ENCODE assay signal across 13 cellular contexts in genomic region chr11:66845143-66845875, GRCh38. TPM values are rescaled to one million over a fixed set of nuclear protein-coding genes. Genes with fewer than 3 reads are reported as not detected.
DNase-seq lines count a peak whose midpoint lies in the region; ATAC-seq and TF ChIP-seq lines count a peak whose summit lies in the region.
"Had no signal": no experiment of that assay in that cellular context is flagged by ENCODE, and none has a peak within 500 bp of the region (broad histone marks: within the 10 kb centered on the region; RNA-seq: fewer than 3 reads in every experiment).

No MANE protein-coding gene starts in this region.

- H3K36me3 Mint-ChIP-seq in activated naive CD4-positive, alpha-beta T cell treated with anti-CD3 and anti-CD28 coated beads, Interleukin-2, amount 50 U/mL, for 24 hours = peaks cover 2% of the 10 kb centered on the region
- H3K36me3 Mint-ChIP-seq in activated T-cell treated with anti-CD3 and anti-CD28 coated beads, Interleukin-2, amount 50 U/mL, for 72 hours (ENCODE audit: insufficient read depth in 2 of 2) = peaks cover 7 to 8% of the 10 kb centered on the region in 2 donors
- H3K36me3 Mint-ChIP-seq in mesothelial cell of epicardium = peaks cover 3% of the 10 kb centered on the region

- H3K27me3 Mint-ChIP-seq in activated naive CD4-positive, alpha-beta T cell treated with anti-CD3 and anti-CD28 coated beads, Interleukin-2, amount 50 U/mL, for 24 hours = no peaks in the 10 kb centered on the region
- no peaks in the 10 kb centered on the region for H3K27me3 Mint-ChIP-seq in activated T-cell treated with anti-CD3 and anti-CD28 coated beads, Interleukin-2, amount 50 U/mL, for 72 hours (ENCODE audit: low read depth)
- no peaks in the 10 kb centered on the region for H3K27me3 Mint-ChIP-seq in mesothelial cell of epicardium (ENCODE audit: low read depth)

- TF ChIP-seq CTCF in mesothelial cell of epicardium (IDR thresholded peaks at IDR 0.05; ENCODE audit: unreplicated experiment) = no peak

- ATAC-seq in activated T-cell treated with anti-CD3 and anti-CD28 coated beads, Interleukin-2, amount 50 U/mL, for 72 hours (replicated peaks in 1 of 2) = no peak
- ATAC-seq in GM18502 (IDR thresholded peaks at IDR 0.05; ENCODE audit: poor library complexity, unreplicated experiment) = no peak
- ATAC-seq: esophagus mucosa had no signal

- peak overlapping the region; percentile 46 for H3K27ac Mint-ChIP-seq in activated naive CD4-positive, alpha-beta T cell treated with anti-CD3 and anti-CD28 coated beads, Interleukin-2, amount 50 U/mL, for 24 hours
- peak overlapping the region; percentile 20 for H3K27ac Mint-ChIP-seq in activated T-cell treated with anti-CD3 and anti-CD28 coated beads, Interleukin-2, amount 50 U/mL, for 72 hours
- peak overlapping the region; percentile 94 for H3K27ac Mint-ChIP-seq in mesothelial cell of epicardium

- peaks cover 38% of the 10 kb centered on the region for H3K4me1 Mint-ChIP-seq in activated naive CD4-positive, alpha-beta T cell treated with anti-CD3 and anti-CD28 coated beads, Interleukin-2, amount 50 U/mL, for 24 hours
- H3K4me1 Mint-ChIP-seq in activated T-cell treated with anti-CD3 and anti-CD28 coated beads, Interleukin-2, amount 50 U/mL, for 72 hours (ENCODE audit: low read depth) = peaks cover 38% of the 10 kb centered on the region
- peaks cover 23% of the 10 kb centered on the region for H3K4me1 Mint-ChIP-seq in mesothelial cell of epicardium

- no peak for DNase-seq in activated naive CD4-positive, alpha-beta T cell treated with anti-CD3 and anti-CD28 coated beads, Interleukin-2, amount 50 U/mL, for 16 hours
- no peak for DNase-seq in activated T-cell treated with anti-CD3 and anti-CD28 coated beads, Interleukin-2, amount 50 U/mL, for 72 hours
- no peak for DNase-seq in mesothelial cell of epicardium (ENCODE audit: low spot score in 2 of 2, unreplicated experiment in 2 of 2)
- DNase-seq in SK-N-DZ (ENCODE audit: low spot score) = no peak
- no peak for DNase-seq in NCI-H1930 (lab: John Stamatoyannopoulos, UW)
- no peak for DNase-seq in SW480 (ENCODE audit: low spot score)
- DNase-seq: mammary epithelial cell, NCI-H1436 treated with DMSO at 0.1 percent for 48 hours, NCI-H774, transverse colon had no signal

- H3K9me3 Mint-ChIP-seq in activated naive CD4-positive, alpha-beta T cell treated with anti-CD3 and anti-CD28 coated beads, Interleukin-2, amount 50 U/mL, for 24 hours = no peaks in the 10 kb centered on the region
- H3K9me3 Mint-ChIP-seq in activated T-cell treated with anti-CD3 and anti-CD28 coated beads, Interleukin-2, amount 50 U/mL, for 72 hours = no peaks in the 10 kb centered on the region
- no peaks in the 10 kb centered on the region for H3K9me3 Mint-ChIP-seq in mesothelial cell of epicardium

- peak overlapping the region; percentile 98 for H3K4me3 Mint-ChIP-seq in activated naive CD4-positive, alpha-beta T cell treated with anti-CD3 and anti-CD28 coated beads, Interleukin-2, amount 50 U/mL, for 24 hours
- H3K4me3 Mint-ChIP-seq in activated T-cell treated with anti-CD3 and anti-CD28 coated beads, Interleukin-2, amount 50 U/mL, for 72 hours = peak overlapping the region in 1 of 2 donors; percentile 93
- H3K4me3 Mint-ChIP-seq in mesothelial cell of epicardium = peak overlapping the region; percentile 86

RNA-seq across cellular contexts. Expression of gene RCE1, which starts 2.1 kb away (rescaled TPM):
- 10 to 100 TPM; 27.2 to 29.6 TPM for total RNA-seq in activated T-cell treated with anti-CD3 and anti-CD28 coated beads, Interleukin-2, amount 50 U/mL, for 72 hours
- 27.0 to 27.8 TPM (median 27.2 TPM) in 3 replicates for total RNA-seq in mesothelial cell of epicardium
- polyA plus RNA-seq in SK-N-DZ (2014; cell fraction: cytosol; rRNA removed) = 25.7 and 35.1 TPM in 2 replicates
- polyA plus RNA-seq in SK-N-DZ (2014; cell fraction: nucleus; rRNA removed) = 57.7 and 67.7 TPM in 2 replicates

RNA-seq across cellular contexts. Expression of gene LRFN4, which starts 11.6 kb away (rescaled TPM):
- total RNA-seq in activated T-cell treated with anti-CD3 and anti-CD28 coated beads, Interleukin-2, amount 50 U/mL, for 72 hours = 10 to 100 TPM; 13.4 to 18.3 TPM
- 26.6 to 28.1 TPM (median 27.5 TPM) in 3 replicates for total RNA-seq in mesothelial cell of epicardium
- 34.8 and 35.5 TPM in 2 replicates for polyA plus RNA-seq in SK-N-DZ (2014; cell fraction: cytosol; rRNA removed)
- polyA plus RNA-seq in SK-N-DZ (2014; cell fraction: nucleus; rRNA removed) = 64.6 and 71.5 TPM in 2 replicates

Comparison
In these comparisons a context has a peak if more than half of its experiments do, and no peak if none do; other contexts are left out.
1. H3K27ac Mint-ChIP-seq: peak in every context shown above with its lines; median percentile 94 in mesothelial cell of epicardium; 46 in activated naive CD4-positive, alpha-beta T cell treated with anti-CD3 and anti-CD28 coated beads, Interleukin-2, amount 50 U/mL, for 24 hours; 20 in activated T-cell treated with anti-CD3 and anti-CD28 coated beads, Interleukin-2, amount 50 U/mL, for 72 hours.